In the genomic region with DNA sequence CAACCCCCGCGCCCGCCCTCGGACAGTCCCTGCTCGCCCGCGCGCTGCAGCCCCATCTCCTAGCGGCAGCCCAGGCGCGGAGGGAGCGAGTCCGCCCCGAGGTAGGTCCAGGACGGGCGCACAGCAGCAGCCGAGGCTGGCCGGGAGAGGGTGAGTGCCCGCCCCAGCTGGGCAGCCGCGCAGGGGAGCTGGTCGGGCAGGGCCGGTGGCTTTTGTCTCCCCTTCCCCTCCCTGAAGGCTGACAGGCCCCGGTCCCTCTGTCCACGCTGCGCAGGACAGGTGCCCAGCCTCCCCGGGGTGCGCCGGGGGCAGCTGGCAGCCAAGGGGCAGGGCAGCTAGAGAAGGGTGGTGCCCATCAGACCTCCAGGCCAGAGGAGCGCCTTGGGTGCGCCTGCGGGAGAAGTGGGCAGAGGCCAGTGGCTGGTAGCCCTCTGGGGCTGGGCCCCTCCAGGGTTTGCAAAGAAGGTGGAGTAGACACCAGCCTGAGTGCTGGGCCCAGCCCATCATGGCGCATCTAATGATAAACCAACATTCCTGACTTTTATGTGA, we compare ENCODE assay signal across 8 cellular contexts. TPM values are rescaled to one million over a fixed set of nuclear protein-coding genes. Genes with fewer than 3 reads are reported as not detected.
DNase-seq lines count a peak whose midpoint lies in the region; ATAC-seq and TF ChIP-seq lines count a peak whose summit lies in the region.

No MANE protein-coding gene starts in this region.

- H4K12ac ChIP-seq in trophoblast cell (ENCODE audit: low read depth, low read length): no peak overlapping the region

- no peak for TF ChIP-seq CTCF in CD8-positive, alpha-beta T cell (IDR thresholded peaks at IDR 0.05)
- TF ChIP-seq CTCF in glutamatergic neuron (IDR thresholded peaks at IDR 0.05; ENCODE audit: partially characterized antibody, unreplicated experiment): no peak

- H3K9ac ChIP-seq in trophoblast cell (ENCODE audit: low read length): peak overlapping the region; percentile 73

- peak overlapping the region; percentile 31 for H3K14ac ChIP-seq in trophoblast cell (ENCODE audit: low read length)

- H3K27me3 Mint-ChIP-seq in CD8-positive, alpha-beta T cell (ENCODE audit: low read depth): peaks cover 6% of the 10 kb centered on the region
- peaks cover 6% of the 10 kb centered on the region for H3K27me3 Mint-ChIP-seq in glutamatergic neuron (ENCODE audit: unreplicated experiment)

- H2BK5ac ChIP-seq in trophoblast cell (ENCODE audit: low read depth, low read length, poor library complexity): no peak overlapping the region

- H3K36me3 ChIP-seq in CD8-positive, alpha-beta T cell (ENCODE audit: insufficient read depth, low read length): no peaks in the 10 kb centered on the region
- H3K36me3 ChIP-seq in SJCRH30 (no peaks in the 10 kb centered on the region), trophoblast cell (ENCODE audit: control insufficient read depth in 1 of 2, insufficient read depth in 2 of 2, low read length in 2 of 2) (peaks cover 4 to 11% of the 10 kb centered on the region in 2 experiments)

- no peak overlapping the region for H3K27ac ChIP-seq in CD8-positive, alpha-beta T cell (ENCODE audit: low read depth, low read length)
- H3K27ac ChIP-seq in SJCRH30 (no peak overlapping the region), trophoblast cell (ENCODE audit: low read depth, low read length) (no peak overlapping the region)

- no peak for ATAC-seq in CD8-positive, alpha-beta T cell
- ATAC-seq in GM18519 (IDR thresholded peaks at IDR 0.05; ENCODE audit: low FRiP score, unreplicated experiment) (no peak), HG03442 (IDR thresholded peaks at IDR 0.05; ENCODE audit: unreplicated experiment) (no peak)

- peak overlapping the region; percentile 65 for H2BK120ac ChIP-seq in trophoblast cell (ENCODE audit: insufficient read depth, low read length, poor library complexity)

- H3K9me3 ChIP-seq in CD8-positive, alpha-beta T cell (ENCODE audit: low read length): no peaks in the 10 kb centered on the region
- H3K9me3 ChIP-seq in SJCRH30 (replicated peaks): no peaks in the 10 kb centered on the region
- H3K9me3 ChIP-seq in trophoblast cell (ENCODE audit: insufficient read depth, low read depth, low read length): peaks cover 2% of the 10 kb centered on the region

- no peak overlapping the region for H3K4me3 ChIP-seq in CD8-positive, alpha-beta T cell (ENCODE audit: low read depth, low read length)
- H3K4me3 ChIP-seq in SJCRH30 (peak overlapping the region; percentile 51; the same call in 1 of the 2 replicates), trophoblast cell (ENCODE audit: low read depth, low read length) (peak overlapping the region; percentile 66)

- CTCF ChIA-PET in CD8-positive, alpha-beta T cell (lab: Charles Lee): interaction anchor here (0.6 to 1.5 kb wide), 4 partner anchors 10 to 96 kb away, joined by 3 to 5 read pairs (median 3); a partner anchor contains a TSS

- H3K4me1 ChIP-seq in CD8-positive, alpha-beta T cell (ENCODE audit: insufficient read depth, low read length): peaks cover 4% of the 10 kb centered on the region
- no peaks in the 10 kb centered on the region; the same call in 1 of the 2 replicates for H3K4me1 ChIP-seq in SJCRH30
- H3K4me1 ChIP-seq in trophoblast cell (ENCODE audit: control insufficient read depth in 1 of 2, insufficient read depth in 2 of 2, low read length in 2 of 2): peaks cover 20 to 23% of the 10 kb centered on the region in 2 experiments

- H3K18ac ChIP-seq in trophoblast cell (ENCODE audit: low read length): peak overlapping the region; percentile 90

- H2AK5ac ChIP-seq in trophoblast cell (ENCODE audit: low read length): peak overlapping the region; percentile 17

- WGBS in trophoblast cell (ENCODE audit: extremely low coverage, insufficient coverage, insufficient read length): no CpG with 5 or more reads among the region's 33 CpGs

- peaks cover 7% of the 10 kb centered on the region for H3K79me2 ChIP-seq in trophoblast cell (ENCODE audit: control insufficient read depth, insufficient read depth, low read length, poor library complexity)

- intact Hi-C loops in CD8-positive, alpha-beta T cell (cut with DNase I, micrococcal nuclease): loop anchor here in 1 of 2 experiments (2.0 kb wide), 1 partner anchor 47 kb away; no protein-coding TSS in a partner anchor

- H3K4me1 Mint-ChIP-seq in CD8-positive, alpha-beta T cell (ENCODE audit: low read depth): peaks cover 3% of the 10 kb centered on the region
- no peaks in the 10 kb centered on the region for H3K4me1 Mint-ChIP-seq in glutamatergic neuron (ENCODE audit: low read depth, unreplicated experiment)

- H4K91ac ChIP-seq in trophoblast cell (ENCODE audit: low read depth, low read length): peak overlapping the region; percentile 58

- H3K4ac ChIP-seq in trophoblast cell (ENCODE audit: low read depth, low read length): no peak overlapping the region

- no peak overlapping the region for H3K27ac Mint-ChIP-seq in CD8-positive, alpha-beta T cell
- H3K27ac Mint-ChIP-seq in glutamatergic neuron (ENCODE audit: unreplicated experiment): no peak overlapping the region

- no peak overlapping the region for H3K23ac ChIP-seq in trophoblast cell (ENCODE audit: low read length)

- POLR2A ChIA-PET in CD8-positive, alpha-beta T cell (lab: Charles Lee): interaction anchor here (1.1 kb wide), 1 partner anchor 57 kb away, joined by 4 read pairs; no protein-coding TSS in a partner anchor

- H3K79me1 ChIP-seq in trophoblast cell (ENCODE audit: low read length): peaks cover 14% of the 10 kb centered on the region

- H3K27me3 ChIP-seq in CD8-positive, alpha-beta T cell (ENCODE audit: insufficient read depth, low read length): no peaks in the 10 kb centered on the region
- H3K27me3 ChIP-seq in SJCRH30 (peaks cover 53% of the 10 kb centered on the region), trophoblast cell (ENCODE audit: insufficient read depth, low read length) (no peaks in the 10 kb centered on the region)

- peak overlapping the region; percentile 51 for H3K4me3 Mint-ChIP-seq in CD8-positive, alpha-beta T cell
- H3K4me3 Mint-ChIP-seq in glutamatergic neuron (ENCODE audit: unreplicated experiment): no peak overlapping the region

- H2AFZ ChIP-seq in trophoblast cell (ENCODE audit: insufficient read depth, low read length, poor library complexity): peak overlapping the region; percentile 5

- no peak for DNase-seq in CD8-positive, alpha-beta T cell
- no peak for DNase-seq in SJCRH30
- peak; percentile 34 for DNase-seq in glutamatergic neuron
- DNase-seq in trophoblast cell: no peak
- no peak for DNase-seq in SHP77 treated with DMSO at 0.1 percent for 48 hours (lab: John Stamatoyannopoulos, UW)
- DNase-seq in NCI-H187 treated with DMSO at 0.1 percent for 48 hours (lab: John Stamatoyannopoulos, UW): no peak

- H3K4me2 ChIP-seq in trophoblast cell (ENCODE audit: low read length): peak overlapping the region; percentile 66

- H2BK12ac ChIP-seq in trophoblast cell (ENCODE audit: low read length): peak overlapping the region; percentile 26

- H3K9me3 Mint-ChIP-seq in CD8-positive, alpha-beta T cell: no peaks in the 10 kb centered on the region
- H3K9me3 Mint-ChIP-seq in glutamatergic neuron (ENCODE audit: unreplicated experiment): peaks cover 2% of the 10 kb centered on the region

- H3K36me3 Mint-ChIP-seq in CD8-positive, alpha-beta T cell: no peaks in the 10 kb centered on the region
- no peaks in the 10 kb centered on the region for H3K36me3 Mint-ChIP-seq in glutamatergic neuron (ENCODE audit: unreplicated experiment)

- peak overlapping the region; percentile 55 for H4K8ac ChIP-seq in trophoblast cell (ENCODE audit: low read depth, low read length)

RNA-seq across cellular contexts. Expression of a gene that starts 0.3 kb away (rescaled TPM):
- 1 to 10 TPM; 1.2 to 2.3 TPM for total RNA-seq in CD8-positive, alpha-beta T cell
- total RNA-seq in SJCRH30 (2014; rRNA removed; shearing (Covaris generic)): 4.3 and 8.8 TPM in 2 replicates
- not detected for total RNA-seq in glutamatergic neuron (ENCODE audit: unreplicated experiment)
- 81.0 and 90.8 TPM in 2 replicates for polyA plus RNA-seq in trophoblast cell (2013)

RNA-seq across cellular contexts. Expression of a gene that starts 43.5 kb away (rescaled TPM):
- 1 to 10 TPM; 3.4 to 3.7 TPM for total RNA-seq in CD8-positive, alpha-beta T cell
- total RNA-seq in SJCRH30 (2014; rRNA removed; shearing (Covaris generic)): 29.0 and 31.5 TPM in 2 replicates
- total RNA-seq in glutamatergic neuron (ENCODE audit: unreplicated experiment): 18.2 TPM
- polyA plus RNA-seq in trophoblast cell (2013): 14.2 TPM in 2 replicates

RNA-seq across cellular contexts. Expression of a gene that starts 54.4 kb away (rescaled TPM):
- 100 to 1,000 TPM; 303 to 305 TPM for total RNA-seq in CD8-positive, alpha-beta T cell
- 63.4 and 74.0 TPM in 2 replicates for total RNA-seq in SJCRH30 (2014; rRNA removed; shearing (Covaris generic))
- 115 TPM for total RNA-seq in glutamatergic neuron (ENCODE audit: unreplicated experiment)
- polyA plus RNA-seq in trophoblast cell (2013): 75.6 and 77.7 TPM in 2 replicates

RNA-seq across cellular contexts. Expression of a gene that starts 54.6 kb away (rescaled TPM):
- total RNA-seq in CD8-positive, alpha-beta T cell: 10 to 100 TPM; 11.2 to 13.2 TPM
- total RNA-seq in SJCRH30 (2014; rRNA removed; shearing (Covaris generic)): 25.9 and 28.1 TPM in 2 replicates
- total RNA-seq in glutamatergic neuron (ENCODE audit: unreplicated experiment): 49.8 TPM
- 15.8 and 16.4 TPM in 2 replicates for polyA plus RNA-seq in trophoblast cell (2013)
